ENCODE assay signal across 1 cellular context in the genomic region with DNA sequence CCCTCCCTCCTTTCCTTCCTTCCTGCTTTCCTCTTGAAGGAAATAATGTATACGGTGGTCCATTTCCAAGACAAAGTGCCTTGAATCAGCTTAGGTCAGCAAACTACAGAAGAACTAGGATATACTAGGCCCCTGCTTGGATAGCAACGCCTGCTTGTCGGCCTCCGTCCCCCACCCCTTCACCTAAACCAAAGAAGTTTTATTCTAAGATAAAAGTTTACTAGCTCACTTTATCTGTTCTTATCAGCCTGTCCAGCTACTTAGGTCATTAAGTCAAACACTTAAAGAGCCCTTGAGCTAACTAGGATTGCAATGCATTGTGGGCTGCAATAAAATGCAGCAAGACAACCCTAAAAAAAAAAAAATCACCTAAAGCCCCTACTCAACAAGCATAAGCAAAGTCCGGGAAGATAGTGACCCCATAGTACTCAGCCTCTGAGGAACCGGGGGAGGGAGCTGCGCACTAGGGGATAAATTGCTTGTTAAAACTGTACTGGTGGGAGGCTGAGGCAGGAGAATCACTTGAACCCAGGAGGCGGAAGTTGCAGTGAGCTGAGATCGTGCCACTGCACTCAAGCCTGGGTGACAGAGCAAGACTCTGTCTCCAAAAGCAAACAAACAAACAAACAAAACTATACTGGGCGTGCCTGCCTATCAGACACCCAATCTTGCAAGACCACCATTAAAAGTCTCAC.
A peak's percentile ranks its signal among the peaks of the same experiment; 100 is the strongest.
TF ChIP-seq lines count a peak whose summit lies in the region.

No MANE protein-coding gene starts in this region.

TF ChIP-seq in GM12878, 131 proteins besides CTCF, POLR2A, EP300 and RAD21:
- TF ChIP-seq, protein P1, sequence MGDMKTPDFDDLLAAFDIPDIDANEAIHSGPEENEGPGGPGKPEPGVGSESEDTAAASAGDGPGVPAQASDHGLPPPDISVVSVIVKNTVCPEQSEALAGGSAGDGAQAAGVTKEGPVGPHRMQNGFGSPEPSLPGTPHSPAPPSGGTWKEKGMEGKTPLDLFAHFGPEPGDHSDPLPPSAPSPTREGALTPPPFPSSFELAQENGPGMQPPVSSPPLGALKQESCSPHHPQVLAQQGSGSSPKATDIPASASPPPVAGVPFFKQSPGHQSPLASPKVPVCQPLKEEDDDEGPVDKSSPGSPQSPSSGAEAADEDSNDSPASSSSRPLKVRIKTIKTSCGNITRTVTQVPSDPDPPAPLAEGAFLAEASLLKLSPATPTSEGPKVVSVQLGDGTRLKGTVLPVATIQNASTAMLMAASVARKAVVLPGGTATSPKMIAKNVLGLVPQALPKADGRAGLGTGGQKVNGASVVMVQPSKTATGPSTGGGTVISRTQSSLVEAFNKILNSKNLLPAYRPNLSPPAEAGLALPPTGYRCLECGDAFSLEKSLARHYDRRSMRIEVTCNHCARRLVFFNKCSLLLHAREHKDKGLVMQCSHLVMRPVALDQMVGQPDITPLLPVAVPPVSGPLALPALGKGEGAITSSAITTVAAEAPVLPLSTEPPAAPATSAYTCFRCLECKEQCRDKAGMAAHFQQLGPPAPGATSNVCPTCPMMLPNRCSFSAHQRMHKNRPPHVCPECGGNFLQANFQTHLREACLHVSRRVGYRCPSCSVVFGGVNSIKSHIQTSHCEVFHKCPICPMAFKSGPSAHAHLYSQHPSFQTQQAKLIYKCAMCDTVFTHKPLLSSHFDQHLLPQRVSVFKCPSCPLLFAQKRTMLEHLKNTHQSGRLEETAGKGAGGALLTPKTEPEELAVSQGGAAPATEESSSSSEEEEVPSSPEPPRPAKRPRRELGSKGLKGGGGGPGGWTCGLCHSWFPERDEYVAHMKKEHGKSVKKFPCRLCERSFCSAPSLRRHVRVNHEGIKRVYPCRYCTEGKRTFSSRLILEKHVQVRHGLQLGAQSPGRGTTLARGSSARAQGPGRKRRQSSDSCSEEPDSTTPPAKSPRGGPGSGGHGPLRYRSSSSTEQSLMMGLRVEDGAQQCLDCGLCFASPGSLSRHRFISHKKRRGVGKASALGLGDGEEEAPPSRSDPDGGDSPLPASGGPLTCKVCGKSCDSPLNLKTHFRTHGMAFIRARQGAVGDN (IDR thresholded peaks at IDR 0.05): 0 out of 2 replicates have a peak, but pooled peaks have one; percentile 12
- peak in 1 of 2 experiments; percentile 15; a peak in 1 of 4 replicates for TF ChIP-seq BHLHE40 (IDR thresholded peaks at IDR 0.05; ENCODE audit: borderline replicate concordance in 1 of 2, low read depth in 2 of 2, low read length in 1 of 2)
